ENCODE assay signal across 8 cellular contexts in genomic region chr2:102187191-102188150, GRCh38. TPM values are rescaled to one million over a fixed set of nuclear protein-coding genes. Genes with fewer than 3 reads are reported as not detected.
DNase-seq lines count a peak whose midpoint lies in the region; ATAC-seq and TF ChIP-seq lines count a peak whose summit lies in the region.

No MANE protein-coding gene starts in this region.

- H3K27ac Mint-ChIP-seq in effector memory CD8-positive, alpha-beta T cell, result no peak overlapping the region
- H3K27ac Mint-ChIP-seq in mesothelial cell of epicardium, result no peak overlapping the region

- no peaks in the 10 kb centered on the region for H3K9me3 Mint-ChIP-seq in effector memory CD8-positive, alpha-beta T cell
- no peaks in the 10 kb centered on the region for H3K9me3 Mint-ChIP-seq in mesothelial cell of epicardium

- DNase-seq in EH (ENCODE audit: low read depth), result peak; percentile 25
- DNase-seq in activated CD4-positive, alpha-beta T cell treated with anti-CD3 and anti-CD28 coated beads, Interleukin-2, amount 50 U/mL, for 1 hour, result peak; percentile 36
- peak; percentile 10 to 21 (median 19) for DNase-seq in effector memory CD8-positive, alpha-beta T cell
- no peak for DNase-seq in mesothelial cell of epicardium (ENCODE audit: low spot score in 2 of 2, unreplicated experiment in 2 of 2)
- DNase-seq in stimulated activated CD4-positive, alpha-beta T cell treated with anti-CD3 and anti-CD28 coated beads, TNF-alpha, amount 100 ng/mL, for 4 hours (ENCODE audit: low read depth in 3 of 3), result peak; percentile 38 to 46 (median 41)
- no peak for DNase-seq in NCI-H2029 treated with DMSO at 0.1 percent for 48 hours (lab: John Stamatoyannopoulos, UW)
- DNase-seq in NCI-H2107 treated with DMSO at 0.1 percent for 48 hours (lab: John Stamatoyannopoulos, UW; ENCODE audit: unreplicated experiment), result no peak

- peak; percentile 84 for ATAC-seq in effector memory CD8-positive, alpha-beta T cell (replicated peaks)
- ATAC-seq in HG03432 (IDR thresholded peaks at IDR 0.05; ENCODE audit: unreplicated experiment), result no peak

- peak overlapping the region; percentile 65 to 82 for H3K4me3 Mint-ChIP-seq in effector memory CD8-positive, alpha-beta T cell
- peak overlapping the region; percentile 73 for H3K4me3 Mint-ChIP-seq in mesothelial cell of epicardium

- H3K4me1 Mint-ChIP-seq in effector memory CD8-positive, alpha-beta T cell (ENCODE audit: low read depth in 2 of 2), result peaks cover 4 to 7% of the 10 kb centered on the region in 2 donors
- peaks cover 4% of the 10 kb centered on the region for H3K4me1 Mint-ChIP-seq in mesothelial cell of epicardium

- H3K36me3 Mint-ChIP-seq in effector memory CD8-positive, alpha-beta T cell (ENCODE audit: insufficient read depth), result no peaks in the 10 kb centered on the region
- H3K36me3 Mint-ChIP-seq in mesothelial cell of epicardium, result no peaks in the 10 kb centered on the region

- H3K27me3 Mint-ChIP-seq in effector memory CD8-positive, alpha-beta T cell, result peaks cover 9 to 20% of the 10 kb centered on the region in 2 donors
- peaks cover 35% of the 10 kb centered on the region for H3K27me3 Mint-ChIP-seq in mesothelial cell of epicardium (ENCODE audit: low read depth)

- TF ChIP-seq CTCF in mesothelial cell of epicardium (IDR thresholded peaks at IDR 0.05; ENCODE audit: unreplicated experiment), result no peak

RNA-seq across cellular contexts. Expression of gene IL1RL2, which starts 0.6 kb away (rescaled TPM):
- 0.40 TPM in 1 of 3 replicates, not detected in the others for total RNA-seq in mesothelial cell of epicardium

RNA-seq across cellular contexts. Expression of gene IL1R1, which starts 44.9 kb away (rescaled TPM):
- total RNA-seq in mesothelial cell of epicardium, result 10.8 to 13.6 TPM (median 13.3 TPM) in 3 replicates

Comparison
In these comparisons a context has a peak if more than half of its experiments do, and no peak if none do; other contexts are left out.
1. DNase-seq: peak in EH (single experiment), activated CD4-positive, alpha-beta T cell treated with anti-CD3 and anti-CD28 coated beads, Interleukin-2, amount 50 U/mL, for 1 hour (single experiment), effector memory CD8-positive, alpha-beta T cell (3 of 3) and stimulated activated CD4-positive, alpha-beta T cell treated with anti-CD3 and anti-CD28 coated beads, TNF-alpha, amount 100 ng/mL, for 4 hours (3 of 3); none in mesothelial cell of epicardium (0 of 2), NCI-H2029 treated with DMSO at 0.1 percent for 48 hours (single experiment) and NCI-H2107 treated with DMSO at 0.1 percent for 48 hours (single experiment).